ENCODE assay signal across 8 cellular contexts in the genomic region with DNA sequence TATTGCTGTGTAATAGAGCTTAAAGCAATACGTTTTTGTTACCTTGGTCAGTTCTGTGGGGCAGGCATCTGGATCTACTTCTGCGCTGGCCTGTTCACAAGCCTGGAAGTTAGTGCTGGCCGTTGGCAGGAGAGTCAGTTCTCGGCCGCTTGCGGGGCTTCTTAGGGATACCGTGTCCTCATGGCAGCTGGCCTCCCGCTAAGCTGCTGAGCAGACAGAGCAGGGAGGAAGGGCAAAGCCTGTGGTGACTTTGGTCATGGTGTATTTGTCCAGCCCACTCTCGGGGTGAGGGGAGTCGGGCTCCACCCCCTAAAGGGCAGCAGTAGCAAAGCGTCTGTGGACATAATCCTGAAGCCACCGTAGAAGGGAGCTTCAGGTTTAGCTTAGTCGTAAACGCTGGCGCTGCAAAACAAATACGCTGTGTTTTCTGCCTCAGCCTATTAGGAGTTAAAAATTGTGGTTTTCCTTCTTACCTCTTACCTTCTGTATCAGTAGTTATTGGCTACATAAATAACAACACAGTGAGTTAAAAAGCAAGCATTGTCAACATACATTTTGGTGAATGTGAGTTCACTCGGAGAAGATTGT. TPM values are rescaled to one million over a fixed set of nuclear protein-coding genes. Genes with fewer than 3 reads are reported as not detected.
DNase-seq lines count a peak whose midpoint lies in the region; ATAC-seq and TF ChIP-seq lines count a peak whose summit lies in the region.

No MANE protein-coding gene starts in this region.

- TF ChIP-seq CTCF in fibroblast of the aortic adventitia (IDR thresholded peaks at IDR 0.05; ENCODE audit: insufficient read depth, low read length) = no peak
- no peak for TF ChIP-seq CTCF in neural crest cell (conservative IDR thresholded peaks at IDR 0.05)
- TF ChIP-seq CTCF in Calu3 (IDR thresholded peaks at IDR 0.05; ENCODE audit: unreplicated experiment) = no peak

- peaks cover 31% of the 10 kb centered on the region for H3K4me1 Mint-ChIP-seq in neural crest cell
- H3K4me1 Mint-ChIP-seq in Calu3 (ENCODE audit: low read depth, unreplicated experiment) = peaks cover 12% of the 10 kb centered on the region

- no peaks in the 10 kb centered on the region for H3K36me3 Mint-ChIP-seq in neural crest cell (ENCODE audit: low read depth)
- H3K36me3 Mint-ChIP-seq in Calu3 (ENCODE audit: insufficient read depth, unreplicated experiment) = peaks cover 7% of the 10 kb centered on the region

- H3K9me3 Mint-ChIP-seq in neural crest cell (no peaks in the 10 kb centered on the region), Calu3 (ENCODE audit: low read depth, unreplicated experiment) (no peaks in the 10 kb centered on the region)

- H3K27ac Mint-ChIP-seq in neural crest cell (ENCODE audit: unreplicated experiment) (peak overlapping the region; percentile 8), Calu3 (ENCODE audit: unreplicated experiment) (no peak overlapping the region)

- DNase-seq in COLO668 (lab: John Stamatoyannopoulos, UW; ENCODE audit: unreplicated experiment) (peak; percentile 15), NCI-H526 (lab: John Stamatoyannopoulos, UW) (peak; percentile 70 to 82), fibroblast of the aortic adventitia (ENCODE audit: low read depth) (peak; percentile 60), neural crest cell (ENCODE audit: low read depth, low spot score) (peak; percentile 26), NCI-H1417 treated with DMSO at 0.1 percent for 48 hours (lab: John Stamatoyannopoulos, UW) (no peak), Calu3 (no peak)

- ATAC-seq in GM18502 (IDR thresholded peaks at IDR 0.05; ENCODE audit: poor library complexity, unreplicated experiment) (no peak), GM18873 (IDR thresholded peaks at IDR 0.05; ENCODE audit: low FRiP score, unreplicated experiment) (no peak)

- no TSS peak for BruUV-seq in Calu3 (replicated peaks; lab: Mats Ljungman, UMichigan)

- no peak overlapping the region for H3K4me3 ChIP-seq in fibroblast of the aortic adventitia (ENCODE audit: low read depth, low read length)

- H3K27me3 Mint-ChIP-seq in neural crest cell (ENCODE audit: low read depth) (no peaks in the 10 kb centered on the region), Calu3 (ENCODE audit: unreplicated experiment) (no peaks in the 10 kb centered on the region)

- CTCF ChIA-PET in Calu3 (lab: Charles Lee) = no interaction called here

- H3K4me3 Mint-ChIP-seq in neural crest cell (peak overlapping the region; percentile 52), Calu3 (ENCODE audit: low read depth, unreplicated experiment) (no peak overlapping the region)

- intact Hi-C loops in Calu3 (cut with micrococcal nuclease; ENCODE audit: unreplicated experiment) = loop anchor here (10.0 kb wide), 1 partner anchor 176 kb away; no protein-coding TSS in a partner anchor

RNA-seq across cellular contexts. Expression of a gene that starts 12.2 kb away (rescaled TPM):
- total RNA-seq in fibroblast of the aortic adventitia (ENCODE audit: low replicate concordance) (56.6 and 81.3 TPM in 2 replicates), neural crest cell (46.1 and 46.8 TPM in 2 replicates), Calu3 (2022) (79.9 and 81.1 TPM in 2 replicates)

Comparison
In these comparisons a context has a peak if more than half of its experiments do, and no peak if none do; other contexts are left out.
1. DNase-seq: peak in COLO668 (single experiment), NCI-H526 (2 of 2), fibroblast of the aortic adventitia (single experiment) and neural crest cell (single experiment); none in NCI-H1417 treated with DMSO at 0.1 percent for 48 hours (single experiment) and Calu3 (single experiment).